ENCODE assay signal across 8 cellular contexts in the genomic region with DNA sequence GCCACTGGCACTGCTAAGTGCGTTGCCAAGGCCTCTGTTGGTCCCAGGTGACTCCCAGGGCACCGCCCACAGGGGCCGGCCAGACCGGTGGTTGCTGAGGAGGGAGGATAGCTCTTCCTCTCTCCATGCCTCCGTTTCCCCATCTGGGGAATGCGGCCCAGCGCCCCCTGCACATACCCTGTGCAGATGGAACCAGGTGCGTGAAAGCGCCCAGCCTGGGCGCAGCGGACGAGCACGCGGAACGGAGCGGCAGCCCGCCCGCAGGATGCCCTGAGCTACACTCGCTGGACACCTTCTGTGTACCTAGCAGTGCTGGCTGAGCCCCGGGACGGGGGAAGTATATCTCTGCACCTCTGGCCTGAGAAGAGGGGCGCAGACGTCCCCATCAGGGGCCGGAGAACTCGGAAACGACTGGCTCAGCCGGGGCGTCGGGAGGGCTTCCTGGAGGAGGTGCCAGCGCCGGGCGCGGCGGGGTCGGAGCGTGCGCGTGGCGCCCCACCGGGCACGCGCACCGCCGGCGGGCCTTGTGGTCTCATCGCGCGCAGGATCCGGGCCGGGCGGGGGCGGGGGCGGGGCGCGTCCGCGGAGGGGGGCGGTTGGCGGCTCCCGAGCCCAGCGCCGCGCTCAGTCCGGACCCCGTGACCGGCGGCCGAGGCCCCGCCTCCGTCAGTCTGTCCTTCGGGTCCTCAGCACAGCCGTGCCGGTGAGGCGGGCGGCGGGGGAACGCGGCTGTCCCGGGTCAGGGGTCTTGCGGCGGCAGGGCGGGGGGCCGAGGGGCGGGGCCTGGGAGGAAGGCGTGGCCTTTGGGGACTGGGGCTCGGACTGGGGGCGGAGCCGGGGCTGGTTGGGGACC. TPM values are rescaled to one million over a fixed set of nuclear protein-coding genes. Genes with fewer than 3 reads are reported as not detected.
A peak's percentile ranks its signal among the peaks of the same experiment; 100 is the strongest.
DNase-seq lines count a peak whose midpoint lies in the region; ATAC-seq and TF ChIP-seq lines count a peak whose summit lies in the region.

Gene CCDC78 (minus strand): TSS at position 6 of the 853 bp plus-strand sequence. CDS start 76 bp downstream, outside the sequence.
A gene with protein sequence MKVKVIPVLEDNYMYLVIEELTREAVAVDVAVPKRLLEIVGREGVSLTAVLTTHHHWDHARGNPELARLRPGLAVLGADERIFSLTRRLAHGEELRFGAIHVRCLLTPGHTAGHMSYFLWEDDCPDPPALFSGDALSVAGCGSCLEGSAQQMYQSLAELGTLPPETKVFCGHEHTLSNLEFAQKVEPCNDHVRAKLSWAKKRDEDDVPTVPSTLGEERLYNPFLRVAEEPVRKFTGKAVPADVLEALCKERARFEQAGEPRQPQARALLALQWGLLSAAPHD (plus strand): TSS at position 669 of the 853 bp plus-strand sequence. CDS start 404 bp downstream, outside the sequence.

- CTCF ChIA-PET in IMR-90 (lab: Yijun Ruan, JAX): no interaction called here

- peak within 1 kb of the TSS; percentile 99 for H3K23ac ChIP-seq in IMR-90 (ENCODE audit: low read depth, low read length)

- H3K4ac ChIP-seq in IMR-90 (ENCODE audit: low read depth, low read length): peak within 1 kb of the TSS; percentile 98

- POLR2A ChIA-PET in IMR-90 (lab: Charles Lee; ENCODE audit: unreplicated experiment): no interaction called here

- ATAC-seq in IMR-90 (ENCODE audit: low read depth) (peak; percentile 56), HG02571 (IDR thresholded peaks at IDR 0.05; ENCODE audit: unreplicated experiment) (no peak), GM18858 (IDR thresholded peaks at IDR 0.05; ENCODE audit: unreplicated experiment) (no peak)

- H2BK120ac ChIP-seq in IMR-90 (ENCODE audit: low read depth, low read length): peak within 1 kb of the TSS; percentile 60

- dilution Hi-C loops in IMR-90 (cut with HindIII; ENCODE audit: low sequenced_read_pairs, unreplicated experiment): no loop called here

- WGBS in IMR-90 (ENCODE audit: extremely low coverage in 2 of 2, insufficient read length in 1 of 2), 2 experiments: 7% methylated on average over 17 of the region's 88 CpGs; no CpG with 5 or more reads in 1 of the 2 experiments
- WGBS in lower leg skin, 2 donors: 3 to 4% methylated on average over 15 to 42 of the region's 88 CpGs

- no peak within 1 kb of the TSS for H2BK5ac ChIP-seq in IMR-90 (ENCODE audit: low read depth, low read length, poor library complexity, severe bottlenecking)

- H3K4me3 ChIP-seq in GM06990 (replicated peaks; ENCODE audit: low read depth, low read length) (peak within 1 kb of the TSS; percentile 79), IMR-90 (ENCODE audit: insufficient read depth, low read depth, low read length) (peak within 1 kb of the TSS; percentile 62), lower leg skin (ENCODE audit: low read depth, poor library complexity, severe bottlenecking) (peak within 1 kb of the TSS; percentile 18)

- no peak for TF ChIP-seq POLR2A in IMR-90 (IDR thresholded peaks at IDR 0.05; ENCODE audit: low read depth, low read length)
- TF ChIP-seq POLR2A in lower leg skin (IDR thresholded peaks at IDR 0.05): no peak

- peak within 1 kb of the TSS; percentile 99 for H3K14ac ChIP-seq in IMR-90 (replicated peaks; ENCODE audit: low read depth, low read length)

- TF ChIP-seq RAD21 in IMR-90 (IDR thresholded peaks at IDR 0.05; ENCODE audit: low read length): no peak

- no peak for TF ChIP-seq CTCF in GM06990 (IDR thresholded peaks at IDR 0.05; ENCODE audit: insufficient read depth, low read length, poor library complexity, severe bottlenecking)
- TF ChIP-seq CTCF in IMR-90 (conservative IDR thresholded peaks at IDR 0.05; ENCODE audit: low read depth, low read length): no peak
- TF ChIP-seq CTCF in lower leg skin (IDR thresholded peaks at IDR 0.05): no peak

- H4K91ac ChIP-seq in IMR-90 (ENCODE audit: insufficient read depth, low read depth, low read length): peak within 1 kb of the TSS; percentile 96

- in situ Hi-C loops in IMR-90 (cut with MboI; ENCODE audit: low sequenced_read_pairs): no loop called here

- H3K4me1 ChIP-seq in IMR-90 (ENCODE audit: control insufficient read depth, insufficient read depth, low read length): peaks cover 9% of the 10 kb centered on the region

- no TSS peak for BruUV-seq in IMR-90 (replicated peaks; lab: Mats Ljungman, UMichigan)

- H3K27me3 ChIP-seq in GM06990 (replicated peaks; ENCODE audit: control insufficient read depth, insufficient read depth, low read length) (no peaks in the 10 kb centered on the region), IMR-90 (ENCODE audit: control insufficient read depth, insufficient read depth, low read length) (no peaks in the 10 kb centered on the region)

- H3K9ac ChIP-seq in IMR-90 (ENCODE audit: low read depth, low read length): peak within 1 kb of the TSS; percentile 90

- no peak within 1 kb of the TSS for H2BK20ac ChIP-seq in IMR-90 (ENCODE audit: low read depth, low read length)

- H3K27ac ChIP-seq in IMR-90 (ENCODE audit: insufficient read depth, low read length): peak within 1 kb of the TSS; percentile 76; the same call in 1 of the 2 replicates
- H3K27ac ChIP-seq in cingulate gyrus (ENCODE audit: low read depth, low read length): peak within 1 kb of the TSS; percentile 39

- peaks cover 2% of the 10 kb centered on the region; the same call in 1 of the 2 replicates for H3K9me1 ChIP-seq in IMR-90 (ENCODE audit: insufficient read depth, low read length)

- DNase-seq in GM06990 (ENCODE audit: extremely low read depth, insufficient read length) (peak; percentile 78), IMR-90 (peak; percentile 34), lower leg skin (ENCODE audit: low spot score in 2 of 2) (peak in 1 of 2 donors; percentile 93)
- DNase-seq in activated CD4-positive, CD25-positive, alpha-beta regulatory T cell (lab: John Stamatoyannopoulos, UW): peak in 3 of 4 experiments; percentile 42 to 52 (median 49)
- DNase-seq in stimulated activated CD8-positive, alpha-beta memory T cell treated with anti-CD3 and anti-CD28 coated beads, Interleukin-15, amount 100 ng/mL, for 24 hours (ENCODE audit: low read depth): peak; percentile 46

- peak within 1 kb of the TSS; percentile 96 to 100 for H4K8ac ChIP-seq in IMR-90 (ENCODE audit: low read depth in 2 of 2, low read length in 2 of 2)

- peak within 1 kb of the TSS; percentile 98 for H3K4me2 ChIP-seq in IMR-90 (ENCODE audit: low read depth, low read length)

- H3K9me3 ChIP-seq in IMR-90 (ENCODE audit: control insufficient read depth, insufficient read depth, low read length): no peaks in the 10 kb centered on the region

- H3K56ac ChIP-seq in IMR-90 (ENCODE audit: extremely low read depth, insufficient read depth, low read length): no peak within 1 kb of the TSS

- peak within 1 kb of the TSS; percentile 99 for H2AK9ac ChIP-seq in IMR-90 (replicated peaks; ENCODE audit: low read depth, low read length, poor library complexity)

- H4K20me1 ChIP-seq in IMR-90 (ENCODE audit: insufficient read depth, low read length): peaks cover 4% of the 10 kb centered on the region

- H2BK15ac ChIP-seq in IMR-90 (ENCODE audit: low read depth, low read length): peak within 1 kb of the TSS; percentile 80; the same call in 1 of the 3 replicates

- peak within 1 kb of the TSS; percentile 93 for H2AFZ ChIP-seq in IMR-90 (replicated peaks; ENCODE audit: low read length, poor library complexity)

- H3K36me3 ChIP-seq in GM06990 (ENCODE audit: control insufficient read depth, insufficient read depth, low read length) (peaks cover 8% of the 10 kb centered on the region), IMR-90 (ENCODE audit: control insufficient read depth, insufficient read depth, low read length) (peaks cover 5% of the 10 kb centered on the region; the same call in 1 of the 2 replicates)

- H2AK5ac ChIP-seq in IMR-90 (ENCODE audit: low read depth, low read length): peak within 1 kb of the TSS; percentile 100

- intact Hi-C loops in IMR-90 (cut with micrococcal nuclease): loop anchor here (5.0 kb wide), 1 partner anchor 61 kb away; the partner anchor contains the start of genes CHTF18 and RPUSD1
- intact Hi-C loops in lower leg skin (cut with DNase I; ENCODE audit: low total_unique reads): no loop called here

- H3K18ac ChIP-seq in IMR-90 (ENCODE audit: low read depth, low read length): peak within 1 kb of the TSS; percentile 50; the same call in 1 of the 2 replicates

- peaks cover 0 to 5% of the 10 kb centered on the region in 2 experiments; a peak in 1 of 4 replicates for H3K79me1 ChIP-seq in IMR-90 (ENCODE audit: low read depth in 1 of 2, low read length in 2 of 2)

- peak within 1 kb of the TSS; percentile 62 for H4K5ac ChIP-seq in IMR-90 (ENCODE audit: low read depth, low read length)

TF ChIP-seq in IMR-90, 13 proteins besides CTCF, POLR2A, EP300 and RAD21:
- TF ChIP-seq FOS (IDR thresholded peaks at IDR 0.05; ENCODE audit: low read depth, low read length): no peak
- TF ChIP-seq, protein P1, sequence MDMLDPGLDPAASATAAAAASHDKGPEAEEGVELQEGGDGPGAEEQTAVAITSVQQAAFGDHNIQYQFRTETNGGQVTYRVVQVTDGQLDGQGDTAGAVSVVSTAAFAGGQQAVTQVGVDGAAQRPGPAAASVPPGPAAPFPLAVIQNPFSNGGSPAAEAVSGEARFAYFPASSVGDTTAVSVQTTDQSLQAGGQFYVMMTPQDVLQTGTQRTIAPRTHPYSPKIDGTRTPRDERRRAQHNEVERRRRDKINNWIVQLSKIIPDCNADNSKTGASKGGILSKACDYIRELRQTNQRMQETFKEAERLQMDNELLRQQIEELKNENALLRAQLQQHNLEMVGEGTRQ (IDR thresholded peaks at IDR 0.05; ENCODE audit: low read depth, low read length): 0 out of 2 replicates have a peak, but pooled peaks have one; percentile 32

RNA-seq across cellular contexts. Expression of gene CCDC78, which starts in this region (rescaled TPM):
- total RNA-seq in IMR-90 (2012; rRNA removed): 0.54 and 0.56 TPM in 2 replicates
- 4.6 and 5.5 TPM in 2 replicates for polyA plus RNA-seq in IMR-90 (2012; rRNA removed)
- polyA plus RNA-seq in IMR-90 (2012; cell fraction: cytosol; rRNA removed): 0.21 and 1.0 TPM in 2 replicates
- 31.9 and 80.5 TPM in 2 replicates for polyA plus RNA-seq in IMR-90 (2012; cell fraction: nucleus; rRNA removed; ENCODE audit: low replicate concordance)
- total RNA-seq in lower leg skin: under 1 TPM in 2 of 4 donors, not detected in 2; 0.52 to 0.55 TPM

RNA-seq across cellular contexts. Expression of the second gene that starts in this region (rescaled TPM):
- total RNA-seq in IMR-90 (2012; rRNA removed) (3.0 and 3.1 TPM in 2 replicates), lower leg skin (1 to 10 TPM; 4.5 to 6.3 (median 6.0) TPM)
- 12.5 and 17.5 TPM in 2 replicates for polyA plus RNA-seq in IMR-90 (2012; rRNA removed)
- polyA plus RNA-seq in IMR-90 (2012; cell fraction: cytosol; rRNA removed): 12.2 and 17.9 TPM in 2 replicates
- polyA plus RNA-seq in IMR-90 (2012; cell fraction: nucleus; rRNA removed; ENCODE audit: low replicate concordance): 69.8 and 233 TPM in 2 replicates

Comparison
In these comparisons a context has a peak if more than half of its experiments do, and no peak if none do; other contexts are left out.
1. H3K4me3 ChIP-seq: peak in every context shown above with its lines; median percentile 79 in GM06990; 62 in IMR-90; 18 in lower leg skin.